Comparison of ENCODE assay signal across 8 cellular contexts in the genomic region with DNA sequence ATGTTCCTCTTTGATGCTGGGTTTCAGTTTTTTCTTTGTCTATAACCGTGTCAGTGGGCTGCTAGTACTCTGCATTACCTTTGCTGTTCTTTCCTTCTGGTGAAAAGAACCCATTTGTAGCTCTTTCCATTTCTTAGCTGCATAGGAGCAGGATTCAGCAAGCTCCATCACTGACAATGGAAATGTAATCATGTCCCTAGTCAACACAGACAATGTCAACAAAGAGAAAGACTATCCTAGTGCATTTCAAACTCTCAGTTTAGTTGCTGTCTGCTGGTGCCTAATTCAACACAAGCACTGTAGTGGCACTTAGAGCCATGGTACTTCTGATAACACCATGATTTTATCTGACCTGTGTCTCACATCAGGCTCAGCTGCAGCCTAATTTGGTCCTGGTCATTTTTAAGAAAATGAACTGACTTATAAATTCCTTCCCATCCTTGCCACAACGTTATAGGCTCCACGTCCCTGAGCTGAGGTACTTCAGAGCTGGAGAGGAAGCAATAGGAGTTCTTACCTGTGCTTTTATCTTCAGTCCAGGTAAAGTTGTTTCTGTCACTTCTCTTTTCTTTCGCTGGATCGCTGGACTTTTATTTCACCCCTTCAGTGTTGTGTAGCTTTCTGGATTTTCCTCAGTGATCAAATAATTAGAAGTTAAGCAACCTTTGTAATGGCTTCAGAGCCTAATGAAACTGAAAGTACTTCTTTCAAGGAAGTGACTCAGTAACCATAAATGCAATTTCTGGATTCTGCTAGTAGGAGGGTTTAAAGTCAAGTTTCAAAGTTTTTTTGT. TPM values are rescaled to one million over a fixed set of nuclear protein-coding genes. Genes with fewer than 3 reads are reported as not detected.
A peak's percentile ranks its signal among the peaks of the same experiment; 100 is the strongest.
DNase-seq lines count a peak whose midpoint lies in the region; ATAC-seq and TF ChIP-seq lines count a peak whose summit lies in the region.

A gene with protein sequence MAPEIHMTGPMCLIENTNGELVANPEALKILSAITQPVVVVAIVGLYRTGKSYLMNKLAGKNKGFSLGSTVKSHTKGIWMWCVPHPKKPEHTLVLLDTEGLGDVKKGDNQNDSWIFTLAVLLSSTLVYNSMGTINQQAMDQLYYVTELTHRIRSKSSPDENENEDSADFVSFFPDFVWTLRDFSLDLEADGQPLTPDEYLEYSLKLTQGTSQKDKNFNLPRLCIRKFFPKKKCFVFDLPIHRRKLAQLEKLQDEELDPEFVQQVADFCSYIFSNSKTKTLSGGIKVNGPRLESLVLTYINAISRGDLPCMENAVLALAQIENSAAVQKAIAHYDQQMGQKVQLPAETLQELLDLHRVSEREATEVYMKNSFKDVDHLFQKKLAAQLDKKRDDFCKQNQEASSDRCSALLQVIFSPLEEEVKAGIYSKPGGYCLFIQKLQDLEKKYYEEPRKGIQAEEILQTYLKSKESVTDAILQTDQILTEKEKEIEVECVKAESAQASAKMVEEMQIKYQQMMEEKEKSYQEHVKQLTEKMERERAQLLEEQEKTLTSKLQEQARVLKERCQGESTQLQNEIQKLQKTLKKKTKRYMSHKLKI (minus strand): TSS at position 700 of the 793 bp plus-strand sequence. CDS start 2,145 bp downstream, outside the sequence.

- no peak for TF ChIP-seq CTCF in BJ (IDR thresholded peaks at IDR 0.05; ENCODE audit: insufficient read depth, low read depth, low read length)
- no peak for TF ChIP-seq CTCF in OCI-LY7 (conservative IDR thresholded peaks at IDR 0.05; ENCODE audit: low read length)
- TF ChIP-seq CTCF in right lobe of liver (IDR thresholded peaks at IDR 0.05) = no peak
- TF ChIP-seq CTCF in thyroid gland (IDR thresholded peaks at IDR 0.05) = no peak

- H3K79me2 ChIP-seq in OCI-LY7 (ENCODE audit: insufficient read depth, low read depth, low read length) = no peaks in the 10 kb centered on the region

- WGBS in right lobe of liver (ENCODE audit: insufficient coverage, low coverage, low lambda C conversion rate, missing lambda C conversion rate) = 0% methylated on average over 5 of the region's 5 CpGs
- WGBS in thyroid gland, 2 donors = 9 to 14% methylated on average over 5 of the region's 5 CpGs

- peak within 1 kb of the TSS; percentile 87 for H3K4me3 Mint-ChIP-seq in central memory CD8-positive, alpha-beta T cell

- no peaks in the 10 kb centered on the region for H3K27me3 Mint-ChIP-seq in central memory CD8-positive, alpha-beta T cell

- H3K4me1 ChIP-seq in OCI-LY7 (ENCODE audit: insufficient read depth, low read length, poor library complexity, severe bottlenecking) (peaks cover 8% of the 10 kb centered on the region), right lobe of liver (peaks cover 0 to 4% (median 0%) of the 10 kb centered on the region in 4 donors), thyroid gland (peaks cover 4 to 6% of the 10 kb centered on the region in 2 donors)

- peak within 1 kb of the TSS; percentile 76 for H3K4me3 ChIP-seq in BJ (ENCODE audit: low read depth, low read length)
- peak within 1 kb of the TSS; percentile 52 for H3K4me3 ChIP-seq in OCI-LY7 (ENCODE audit: low read depth, low read length, poor library complexity, severe bottlenecking)
- peak within 1 kb of the TSS; percentile 38 to 60 (median 51) for H3K4me3 ChIP-seq in right lobe of liver
- peak within 1 kb of the TSS; percentile 1 to 37 (median 28) for H3K4me3 ChIP-seq in thyroid gland (replicated peaks in 1 of 3)

- no TSS peak for BruUV-seq in OCI-LY7 (replicated peaks; lab: Mats Ljungman, UMichigan)

- peaks cover 1% of the 10 kb centered on the region for H3K36me3 ChIP-seq in BJ (ENCODE audit: control insufficient read depth, insufficient read depth, low read length)
- no peaks in the 10 kb centered on the region for H3K36me3 ChIP-seq in OCI-LY7 (ENCODE audit: insufficient read depth, low read length)
- H3K36me3 ChIP-seq in right lobe of liver = peaks cover 0 to 7% (median 0%) of the 10 kb centered on the region in 4 donors
- H3K36me3 ChIP-seq in thyroid gland = peaks cover 0 to 6% of the 10 kb centered on the region in 2 donors

- ATAC-seq in GM19023 (IDR thresholded peaks at IDR 0.05; ENCODE audit: unreplicated experiment) (peak; percentile 76), HG03342 (IDR thresholded peaks at IDR 0.05; ENCODE audit: unreplicated experiment) (peak; percentile 84), right lobe of liver (peak; percentile 86 to 95 (median 90))
- ATAC-seq in central memory CD8-positive, alpha-beta T cell (replicated peaks; ENCODE audit: extremely low read depth, poor library complexity, severe bottlenecking) = peak; percentile 82

- no peak for DNase-seq in BJ (ENCODE audit: low read depth)
- peak; percentile 15 for DNase-seq in OCI-LY7 (ENCODE audit: low spot score)
- no peak for DNase-seq in central memory CD8-positive, alpha-beta T cell (ENCODE audit: low spot score in 2 of 2)
- DNase-seq in right lobe of liver = no peak
- DNase-seq in thyroid gland = no peak
- DNase-seq in GF-D8 (lab: John Stamatoyannopoulos, UW) = no peak

- H3K27me3 ChIP-seq in BJ (ENCODE audit: control insufficient read depth, insufficient read depth, low read length) (no peaks in the 10 kb centered on the region), right lobe of liver (no peaks in the 10 kb centered on the region), thyroid gland (no peaks in the 10 kb centered on the region)

- CTCF ChIA-PET in BJ (lab: Yijun Ruan, JAX) = interaction anchor here (1.6 to 2.3 kb wide), 3 partner anchors 10 to 23 kb away, joined by 4 to 6 read pairs (median 5); no protein-coding TSS in a partner anchor
- CTCF ChIA-PET in OCI-LY7 (lab: Charles Lee; ENCODE audit: unreplicated experiment) = no interaction called here

- peak within 1 kb of the TSS; percentile 85 for H2AFZ ChIP-seq in OCI-LY7 (ENCODE audit: low read length)

- intact Hi-C loops in OCI-LY7 (cut with micrococcal nuclease; ENCODE audit: unreplicated experiment) (no loop called here), right lobe of liver (cut with DNase I) (no loop called here), thyroid gland (cut with DNase I) (no loop called here)

- no peaks in the 10 kb centered on the region for H4K20me1 ChIP-seq in OCI-LY7 (ENCODE audit: insufficient read depth, low read length)

- peak within 1 kb of the TSS; percentile 57 for H3K4me2 ChIP-seq in OCI-LY7 (ENCODE audit: low read length)

- H3K9me3 ChIP-seq in OCI-LY7 (ENCODE audit: low read length) (no peaks in the 10 kb centered on the region), right lobe of liver (no peaks in the 10 kb centered on the region), thyroid gland (no peaks in the 10 kb centered on the region)

- peaks cover 42% of the 10 kb centered on the region for H3K36me3 Mint-ChIP-seq in central memory CD8-positive, alpha-beta T cell (ENCODE audit: insufficient read depth)

- peaks cover 5% of the 10 kb centered on the region for H3K9me3 Mint-ChIP-seq in central memory CD8-positive, alpha-beta T cell

- POLR2A ChIA-PET in BJ (lab: Charles Lee) (interaction anchor here (0.6 to 0.8 kb wide), 4 partner anchors 20 to 48 kb away, joined by 3 to 6 read pairs (median 4); no protein-coding TSS in a partner anchor), OCI-LY7 (lab: Charles Lee) (interaction anchor here (0.6 to 0.7 kb wide), 6 partner anchors 13 to 477 kb away, joined by 3 to 4 read pairs (median 3); no protein-coding TSS in a partner anchor)

- TF ChIP-seq POLR2A in right lobe of liver (IDR thresholded peaks at IDR 0.05) (peak; percentile 31), thyroid gland (IDR thresholded peaks at IDR 0.05) (peak in 1 of 2 donors; percentile 19)

- H3K27ac Mint-ChIP-seq in central memory CD8-positive, alpha-beta T cell (ENCODE audit: low read depth) = peak within 1 kb of the TSS; percentile 94

- peaks cover 54% of the 10 kb centered on the region for H3K4me1 Mint-ChIP-seq in central memory CD8-positive, alpha-beta T cell

- no peak within 1 kb of the TSS for H3K27ac ChIP-seq in OCI-LY7 (ENCODE audit: low read depth, low read length, poor library complexity, severe bottlenecking)
- peak within 1 kb of the TSS; percentile 89 to 90 (median 89) for H3K27ac ChIP-seq in right lobe of liver
- peak within 1 kb of the TSS; percentile 71 to 89 (median 85) for H3K27ac ChIP-seq in thyroid gland

- no peaks in the 10 kb centered on the region for H3K9me2 ChIP-seq in OCI-LY7 (ENCODE audit: insufficient read depth, low read length)

RNA-seq across cellular contexts. Expression of the gene that starts here (rescaled TPM):
- polyA plus RNA-seq in BJ (2011; rRNA removed) = 55.4 and 81.0 TPM in 2 replicates
- polyA minus RNA-seq in BJ (2011; rRNA and poly(A)+ RNA removed) = 35.9 and 53.1 TPM in 2 replicates
- 0.25 and 0.28 TPM in 2 replicates for total RNA-seq in OCI-LY7 (2014; rRNA removed; shearing (Covaris generic))
- total RNA-seq in OCI-LY7 (2022) = 0.17 and 0.49 TPM in 2 replicates
- 10 to 100 TPM in 4 of 6 experiments, 1 to 10 TPM in 2; 4.3 to 24.6 (median 11.7) TPM for total RNA-seq in right lobe of liver
- total RNA-seq in thyroid gland = 10 to 100 TPM; 16.0 to 32.6 (median 21.2) TPM

Comparison
In these comparisons a context has a peak if more than half of its experiments do, and no peak if none do; other contexts are left out.
1. Peak in DNase-seq, H3K4me3 ChIP-seq and H3K4me2 ChIP-seq in OCI-LY7; RNA of the gene not detected or under 1 TPM.